Comparison of ENCODE assay signal across 31 cellular contexts in the genomic region with DNA sequence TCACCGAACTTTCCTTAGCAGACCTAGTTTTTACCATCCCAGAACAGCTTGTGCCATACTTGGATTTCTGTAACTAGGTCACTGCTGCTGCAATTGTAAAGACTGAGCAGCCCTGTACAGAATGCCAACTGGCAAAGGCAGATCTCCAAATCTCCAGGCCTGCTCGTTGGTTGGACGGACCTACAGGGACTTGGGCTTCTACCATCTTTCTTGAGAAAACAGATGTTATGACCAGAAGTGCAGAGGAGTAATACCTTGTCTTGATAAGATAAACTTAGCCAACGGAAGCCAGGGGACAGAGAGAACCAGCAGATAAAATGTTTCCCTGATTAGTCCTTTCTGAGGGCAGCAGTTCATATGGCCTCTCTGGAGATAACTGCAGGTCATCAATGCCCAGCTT.
DNase-seq lines count a peak whose midpoint lies in the region; ATAC-seq, FAIRE-seq and TF ChIP-seq lines count a peak whose summit lies in the region.
"Had no signal": no experiment of that assay in that cellular context is flagged by ENCODE, and none has a peak within 500 bp of the region (broad histone marks: within the 10 kb centered on the region; RNA-seq: fewer than 3 reads in every experiment).

No MANE protein-coding gene starts in this region.

- H3K4me1 ChIP-seq in heart left ventricle (peaks cover 0 to 17% (median 0%) of the 10 kb centered on the region in 12 donors), left ventricle myocardium inferior (peaks cover 11% of the 10 kb centered on the region), H1 (replicated peaks in 1 of 4; ENCODE audit: control insufficient read depth in 3 of 4, insufficient read depth in 4 of 4, low read length in 3 of 4) (no peaks in the 10 kb centered on the region; a peak in 1 of 7 replicates), ovary (ENCODE audit: insufficient read depth) (peaks cover 2% of the 10 kb centered on the region)
- H3K4me1 ChIP-seq: Caco-2, HAP-1, SJSA1, uterus had no signal

- no peak overlapping the region for H4K5ac ChIP-seq in H1 (ENCODE audit: insufficient read length, low read depth, low read length)

- H2BK12ac ChIP-seq in H1 (ENCODE audit: low read depth, low read length) = no peak overlapping the region

- no peak for TF ChIP-seq RAD21 in H1 (IDR thresholded peaks at IDR 0.05 in 1 of 2, conservative IDR thresholded peaks at IDR 0.05 in 1 of 2; ENCODE audit: low read depth in 2 of 2, low read length in 2 of 2)

- no peak overlapping the region for H2BK20ac ChIP-seq in H1 (ENCODE audit: low read length)

- no peaks in the 10 kb centered on the region for H3K23me2 ChIP-seq in H1 (ENCODE audit: low read depth, low read length)

- no peak overlapping the region for H2BK5ac ChIP-seq in H1 (ENCODE audit: low read depth, low read length)

- DNase-seq in heart left ventricle (no peak), left ventricle myocardium inferior (no peak), H1 (ENCODE audit: low read depth in 1 of 2, low spot score in 2 of 2) (no peak), medulla oblongata (ENCODE audit: extremely low spot score) (peak; percentile 42), ovary (no peak), foreskin melanocyte (no peak)
- DNase-seq in stimulated activated CD4-positive, alpha-beta T cell treated with anti-CD3 and anti-CD28 coated beads, Interleukin-2, amount 100 ng/mL, for 48 hours = no peak
- DNase-seq: 8988T; activated gamma-delta T cell; activated naive CD8-positive, alpha-beta T cell treated with anti-CD3 and anti-CD28 coated beads for 36 hours; activated T-cell treated with anti-CD3 and anti-CD28 coated beads, Interleukin-2, amount 50 U/mL, for 24 hours; Caco-2; DMS53; endodermal cell; immature natural killer cell; MV-4-11; naive B cell; NCI-H1436 treated with DMSO at 0.1 percent for 48 hours; NCI-H2107; stimulated activated naive CD4-positive, alpha-beta T cell treated with Interleukin-2 at 50 U/mL for 16 hours; uterus had no signal

- TF ChIP-seq CTCF in heart left ventricle (IDR thresholded peaks at IDR 0.05) (no peak), left ventricle myocardium inferior (IDR thresholded peaks at IDR 0.05; ENCODE audit: borderline replicate concordance) (no peak), H1 (IDR thresholded peaks at IDR 0.05; ENCODE audit: control extremely low read depth in 1 of 3, insufficient read depth in 1 of 3, low read depth in 1 of 3, low read length in 3 of 3) (no peak), ovary (IDR thresholded peaks at IDR 0.05) (no peak)

- no peak for FAIRE-seq in H1 (lab: Jason Lieb, UNC)
- FAIRE-seq: astrocyte, G401.6 had no signal

- ATAC-seq in heart left ventricle = peak in 3 of 4 donors; percentile 26 to 79 (median 51)
- ATAC-seq: esophagus mucosa, left lobe of liver had no signal

- CTCF ChIA-PET in H1 (lab: Charles Lee; ENCODE audit: partially characterized antibody) = no interaction called here

- H3K27ac ChIP-seq in heart left ventricle (no peak overlapping the region), left ventricle myocardium inferior (replicated peaks) (no peak overlapping the region), H1 (ENCODE audit: low read depth, low read length) (no peak overlapping the region), temporal lobe (ENCODE audit: low read depth, low read length) (peak overlapping the region; percentile 65), ovary (no peak overlapping the region)
- H3K27ac ChIP-seq: C4-2B, neutrophil, SJSA1, skin epidermis, uterus had no signal

- TF ChIP-seq POLR2A in heart left ventricle (IDR thresholded peaks at IDR 0.05) (no peak), H1 (IDR thresholded peaks at IDR 0.05; ENCODE audit: control extremely low read depth in 1 of 2, low read depth in 2 of 2, low read length in 2 of 2) (no peak), ovary (IDR thresholded peaks at IDR 0.05) (no peak)

- H2AFZ ChIP-seq in H1 (ENCODE audit: low read length) = 0 out of 2 replicates have a peak overlapping the region, but pooled peaks have one; percentile 17

- no peaks in the 10 kb centered on the region for H3K79me1 ChIP-seq in H1 (ENCODE audit: low read depth, low read length)

- no peaks in the 10 kb centered on the region for H3K27me3 ChIP-seq in heart left ventricle
- no peaks in the 10 kb centered on the region for H3K27me3 ChIP-seq in left ventricle myocardium inferior (ENCODE audit: low read depth)
- no peaks in the 10 kb centered on the region for H3K27me3 ChIP-seq in H1 (replicated peaks in 1 of 4; ENCODE audit: control insufficient read depth in 3 of 4, extremely low read depth in 1 of 4, insufficient read depth in 3 of 4, low read length in 3 of 4)
- H3K27me3 ChIP-seq in ovary = no peaks in the 10 kb centered on the region
- H3K27me3 ChIP-seq: SJSA1, uterus had no signal

- H2AK5ac ChIP-seq in H1 (ENCODE audit: low read depth, low read length) = no peak overlapping the region

- intact Hi-C loops in heart left ventricle (cut with DNase I) = no loop called here
- intact Hi-C loops in left ventricle myocardium inferior (cut with micrococcal nuclease) = no loop called here
- intact Hi-C loops in ovary (cut with DNase I) = no loop called here

- H3K23ac ChIP-seq in H1 (ENCODE audit: insufficient read length) = no peak overlapping the region

- 50 to 70% (median 54%) methylated on average over 4 of the region's 4 CpGs for WGBS in heart left ventricle, 4 donors
- WGBS in H1 (ENCODE audit: extremely low coverage in 1 of 2, insufficient coverage in 1 of 2, insufficient read length in 1 of 2, insufficient replicate concordance in 2 of 2, low coverage in 1 of 2, low lambda C conversion rate in 2 of 2, missing lambda C conversion rate in 1 of 2), 2 experiments = 96% methylated on average over 4 of the region's 4 CpGs; no CpG with 5 or more reads in 1 of the 2 experiments
- 26 to 33% (median 32%) methylated on average over 4 of the region's 4 CpGs for WGBS in ovary, 3 donors

- H3K4ac ChIP-seq in H1 (replicated peaks; ENCODE audit: insufficient read length, low read depth, low read length) = no peak overlapping the region

- POLR2A ChIA-PET in H1 (lab: Charles Lee; ENCODE audit: partially characterized antibody) = no interaction called here

- H2BK15ac ChIP-seq in H1 (ENCODE audit: low read length) = no peak overlapping the region

- H3K9me3 ChIP-seq in heart left ventricle (no peaks in the 10 kb centered on the region), left ventricle myocardium inferior (replicated peaks) (no peaks in the 10 kb centered on the region), H1 (ENCODE audit: insufficient read depth in 2 of 2, low read depth in 1 of 2, low read length in 1 of 2) (no peaks in the 10 kb centered on the region), ovary (no peaks in the 10 kb centered on the region)
- H3K9me3 ChIP-seq: Caco-2, HAP-1, neutrophil, SJSA1, uterus had no signal

- H3K56ac ChIP-seq in H1 (replicated peaks; ENCODE audit: insufficient read length, low read depth, low read length) = no peak overlapping the region

- H4K8ac ChIP-seq in H1 (ENCODE audit: extremely low read depth, insufficient read depth, low read length) = no peak overlapping the region

- H4K91ac ChIP-seq in H1 (replicated peaks; ENCODE audit: insufficient read length, low read length) = no peak overlapping the region

- TF ChIP-seq EP300 in H1 (IDR thresholded peaks at IDR 0.05; ENCODE audit: borderline replicate concordance in 1 of 2, low read depth in 2 of 2, low read length in 2 of 2) = no peak
- TF ChIP-seq EP300 in ovary (IDR thresholded peaks at IDR 0.05) = no peak

- no peak overlapping the region for H3K18ac ChIP-seq in H1 (ENCODE audit: extremely low read depth, low read length)

- no peak overlapping the region for H3K4me2 ChIP-seq in H1 (ENCODE audit: insufficient read depth in 1 of 2, low read depth in 2 of 2, low read length in 2 of 2)

- no peak overlapping the region for H3K9ac ChIP-seq in H1 (replicated peaks in 1 of 4; ENCODE audit: extremely low read depth in 1 of 4, low read depth in 3 of 4, low read length in 3 of 4)

- H3K14ac ChIP-seq in H1 (ENCODE audit: insufficient read length) = no peak overlapping the region

- no peaks in the 10 kb centered on the region for H3K36me3 ChIP-seq in heart left ventricle
- H3K36me3 ChIP-seq in left ventricle myocardium inferior = no peaks in the 10 kb centered on the region
- H3K36me3 ChIP-seq in H1 (ENCODE audit: control insufficient read depth in 2 of 4, insufficient read depth in 4 of 4, low read length in 3 of 4) = no peaks in the 10 kb centered on the region
- H3K36me3 ChIP-seq in ovary = no peaks in the 10 kb centered on the region
- H3K36me3 ChIP-seq: HAP-1, neutrophil, SJSA1, uterus had no signal

- no peak overlapping the region for H2BK120ac ChIP-seq in H1 (replicated peaks; ENCODE audit: low read depth, low read length)

- no peaks in the 10 kb centered on the region for H3K79me2 ChIP-seq in H1 (ENCODE audit: control insufficient read depth in 1 of 2, insufficient read depth in 2 of 2, low read length in 2 of 2)

- H3K4me3 ChIP-seq in heart left ventricle = no peak overlapping the region
- no peak overlapping the region for H3K4me3 ChIP-seq in left ventricle myocardium inferior
- no peak overlapping the region for H3K4me3 ChIP-seq in H1 (ENCODE audit: extremely low read depth in 1 of 4, insufficient read depth in 2 of 4, low read depth in 3 of 4, low read length in 4 of 4)
- H3K4me3 ChIP-seq in ovary = no peak overlapping the region
- H3K4me3 ChIP-seq: HAP-1, SJSA1, skin epidermis, uterus had no signal

- no peaks in the 10 kb centered on the region for H4K20me1 ChIP-seq in H1 (replicated peaks in 1 of 2; ENCODE audit: control insufficient read depth in 1 of 2, insufficient read depth in 2 of 2, low read length in 2 of 2)

TF ChIP-seq in H1, 55 proteins besides CTCF, POLR2A, EP300 and RAD21:
- TF ChIP-seq NRF1 (IDR thresholded peaks at IDR 0.05; ENCODE audit: low read depth, low read length) (no peak), MAFK (IDR thresholded peaks at IDR 0.05; ENCODE audit: low read depth, low read length) (no peak), GABPA (IDR thresholded peaks at IDR 0.05; ENCODE audit: borderline replicate concordance, insufficient read depth, low read length) (no peak), BACH1 (IDR thresholded peaks at IDR 0.05; ENCODE audit: low read length) (no peak), GTF2F1 (IDR thresholded peaks at IDR 0.05; ENCODE audit: borderline replicate concordance, low read depth, low read length) (no peak), TBP (IDR thresholded peaks at IDR 0.05; ENCODE audit: low read depth, low read length) (no peak)
- TF ChIP-seq, protein P1, sequence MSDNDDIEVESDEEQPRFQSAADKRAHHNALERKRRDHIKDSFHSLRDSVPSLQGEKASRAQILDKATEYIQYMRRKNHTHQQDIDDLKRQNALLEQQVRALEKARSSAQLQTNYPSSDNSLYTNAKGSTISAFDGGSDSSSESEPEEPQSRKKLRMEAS (IDR thresholded peaks at IDR 0.05) = no peak
